ENCODE assay signal across 1 cellular context in the genomic region with DNA sequence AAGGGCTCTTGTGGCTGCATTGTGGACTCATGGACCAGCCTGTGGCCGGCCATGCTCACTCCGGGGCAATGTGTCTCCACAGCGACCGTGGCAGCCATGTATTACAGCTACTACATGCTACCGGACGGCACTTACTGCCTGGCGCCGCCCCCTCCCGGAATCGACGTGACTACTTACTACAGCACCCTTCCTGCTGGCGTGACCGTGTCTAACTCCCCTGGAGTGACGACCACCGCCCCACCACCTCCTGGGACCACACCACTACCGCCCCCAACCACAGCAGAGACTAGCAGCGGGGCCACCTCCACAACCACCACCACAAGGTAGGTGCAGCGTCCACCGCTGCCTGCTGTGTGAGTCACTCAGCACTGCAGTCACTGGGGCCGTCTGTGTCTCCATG.
TF ChIP-seq lines count a peak whose summit lies in the region.

No MANE protein-coding gene starts in this region.

TF ChIP-seq in GM23338, 12 proteins besides CTCF, POLR2A, EP300 and RAD21 (continued from another document):
- TF ChIP-seq, protein P1, sequence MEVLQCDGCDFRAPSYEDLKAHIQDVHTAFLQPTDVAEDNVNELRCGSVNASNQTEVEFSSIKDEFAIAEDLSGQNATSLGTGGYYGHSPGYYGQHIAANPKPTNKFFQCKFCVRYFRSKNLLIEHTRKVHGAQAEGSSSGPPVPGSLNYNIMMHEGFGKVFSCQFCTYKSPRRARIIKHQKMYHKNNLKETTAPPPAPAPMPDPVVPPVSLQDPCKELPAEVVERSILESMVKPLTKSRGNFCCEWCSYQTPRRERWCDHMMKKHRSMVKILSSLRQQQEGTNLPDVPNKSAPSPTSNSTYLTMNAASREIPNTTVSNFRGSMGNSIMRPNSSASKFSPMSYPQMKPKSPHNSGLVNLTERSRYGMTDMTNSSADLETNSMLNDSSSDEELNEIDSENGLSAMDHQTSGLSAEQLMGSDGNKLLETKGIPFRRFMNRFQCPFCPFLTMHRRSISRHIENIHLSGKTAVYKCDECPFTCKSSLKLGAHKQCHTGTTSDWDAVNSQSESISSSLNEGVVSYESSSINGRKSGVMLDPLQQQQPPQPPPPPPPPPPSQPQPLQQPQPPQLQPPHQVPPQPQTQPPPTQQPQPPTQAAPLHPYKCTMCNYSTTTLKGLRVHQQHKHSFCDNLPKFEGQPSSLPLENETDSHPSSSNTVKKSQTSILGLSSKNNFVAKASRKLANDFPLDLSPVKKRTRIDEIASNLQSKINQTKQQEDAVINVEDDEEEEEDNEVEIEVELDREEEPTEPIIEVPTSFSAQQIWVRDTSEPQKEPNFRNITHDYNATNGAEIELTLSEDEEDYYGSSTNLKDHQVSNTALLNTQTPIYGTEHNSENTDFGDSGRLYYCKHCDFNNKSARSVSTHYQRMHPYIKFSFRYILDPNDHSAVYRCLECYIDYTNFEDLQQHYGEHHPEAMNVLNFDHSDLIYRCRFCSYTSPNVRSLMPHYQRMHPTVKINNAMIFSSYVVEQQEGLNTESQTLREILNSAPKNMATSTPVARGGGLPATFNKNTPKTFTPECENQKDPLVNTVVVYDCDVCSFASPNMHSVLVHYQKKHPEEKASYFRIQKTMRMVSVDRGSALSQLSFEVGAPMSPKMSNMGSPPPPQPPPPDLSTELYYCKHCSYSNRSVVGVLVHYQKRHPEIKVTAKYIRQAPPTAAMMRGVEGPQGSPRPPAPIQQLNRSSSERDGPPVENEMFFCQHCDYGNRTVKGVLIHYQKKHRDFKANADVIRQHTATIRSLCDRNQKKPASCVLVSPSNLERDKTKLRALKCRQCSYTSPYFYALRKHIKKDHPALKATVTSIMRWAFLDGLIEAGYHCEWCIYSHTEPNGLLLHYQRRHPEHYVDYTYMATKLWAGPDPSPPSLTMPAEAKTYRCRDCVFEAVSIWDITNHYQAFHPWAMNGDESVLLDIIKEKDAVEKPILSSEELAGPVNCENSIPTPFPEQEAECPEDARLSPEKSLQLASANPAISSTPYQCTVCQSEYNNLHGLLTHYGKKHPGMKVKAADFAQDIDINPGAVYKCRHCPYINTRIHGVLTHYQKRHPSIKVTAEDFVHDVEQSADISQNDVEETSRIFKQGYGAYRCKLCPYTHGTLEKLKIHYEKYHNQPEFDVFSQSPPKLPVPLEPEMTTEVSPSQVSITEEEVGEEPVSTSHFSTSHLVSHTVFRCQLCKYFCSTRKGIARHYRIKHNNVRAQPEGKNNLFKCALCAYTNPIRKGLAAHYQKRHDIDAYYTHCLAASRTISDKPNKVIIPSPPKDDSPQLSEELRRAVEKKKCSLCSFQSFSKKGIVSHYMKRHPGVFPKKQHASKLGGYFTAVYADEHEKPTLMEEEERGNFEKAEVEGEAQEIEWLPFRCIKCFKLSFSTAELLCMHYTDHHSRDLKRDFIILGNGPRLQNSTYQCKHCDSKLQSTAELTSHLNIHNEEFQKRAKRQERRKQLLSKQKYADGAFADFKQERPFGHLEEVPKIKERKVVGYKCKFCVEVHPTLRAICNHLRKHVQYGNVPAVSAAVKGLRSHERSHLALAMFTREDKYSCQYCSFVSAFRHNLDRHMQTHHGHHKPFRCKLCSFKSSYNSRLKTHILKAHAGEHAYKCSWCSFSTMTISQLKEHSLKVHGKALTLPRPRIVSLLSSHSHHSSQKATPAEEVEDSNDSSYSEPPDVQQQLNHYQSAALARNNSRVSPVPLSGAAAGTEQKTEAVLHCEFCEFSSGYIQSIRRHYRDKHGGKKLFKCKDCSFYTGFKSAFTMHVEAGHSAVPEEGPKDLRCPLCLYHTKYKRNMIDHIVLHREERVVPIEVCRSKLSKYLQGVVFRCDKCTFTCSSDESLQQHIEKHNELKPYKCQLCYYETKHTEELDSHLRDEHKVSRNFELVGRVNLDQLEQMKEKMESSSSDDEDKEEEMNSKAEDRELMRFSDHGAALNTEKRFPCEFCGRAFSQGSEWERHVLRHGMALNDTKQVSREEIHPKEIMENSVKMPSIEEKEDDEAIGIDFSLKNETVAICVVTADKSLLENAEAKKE (CRISPR knock-in tag; IDR thresholded peaks at IDR 0.05) = no peak
- TF ChIP-seq EZH2 (IDR thresholded peaks at IDR 0.05; ENCODE audit: low read depth, unreplicated experiment) = no peak
